34 cellular contexts compared by ENCODE assay signal in the genomic region with DNA sequence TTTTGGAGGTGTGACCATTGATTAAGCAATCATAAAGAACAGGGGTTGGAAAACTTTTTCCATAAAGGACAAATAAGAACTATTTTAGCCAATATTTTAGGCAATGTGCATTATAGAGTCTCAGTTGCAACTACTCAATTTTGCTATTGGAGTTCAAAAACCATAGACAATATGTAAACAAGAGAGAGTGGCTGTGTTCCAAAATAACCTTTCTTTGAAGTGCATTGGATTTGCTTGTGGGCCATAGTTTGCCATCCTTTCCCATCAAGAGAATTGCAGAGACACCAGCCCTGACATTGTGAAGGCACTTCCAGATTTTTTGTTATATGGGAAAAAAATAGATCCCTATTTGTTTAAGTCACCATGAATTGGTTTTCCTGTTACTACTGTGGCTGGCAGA.
"Had no signal": no experiment of that assay in that cellular context is flagged by ENCODE, and none has a peak within 500 bp of the region (broad histone marks: within the 10 kb centered on the region; RNA-seq: fewer than 3 reads in every experiment).

No MANE protein-coding gene starts in this region.

- H3K27ac ChIP-seq: adrenal gland, body of pancreas, brain microvascular endothelial cell, breast epithelium, VCaP had no signal

- H3K9me3 ChIP-seq: adrenal gland, body of pancreas, breast epithelium had no signal

- H3K4me3 ChIP-seq: adrenal gland, body of pancreas, breast epithelium had no signal

- FAIRE-seq: astrocyte, TTC549 had no signal

- H3K36me3 ChIP-seq: adrenal gland, brain microvascular endothelial cell, breast epithelium had no signal

- H3K4me1 ChIP-seq: adrenal gland, body of pancreas, breast epithelium had no signal

- H3K27me3 ChIP-seq: adrenal gland, body of pancreas, brain microvascular endothelial cell, breast epithelium had no signal

- DNase-seq: activated B cell treated with CpG ODN at 0.5 μM for 24 hours; activated CD4-positive, alpha-beta memory T cell treated with anti-CD3 and anti-CD28 coated beads for 36 hours; activated CD4-positive, alpha-beta T cell treated with anti-CD3 and anti-CD28 coated beads for 4 hours; activated CD4-positive, alpha-beta T cell treated with anti-CD3 and anti-CD28 coated beads, Interleukin-2, amount 10 ng/mL, durations not matched to agents 24 days and 14 days; activated CD4-positive, alpha-beta T cell treated with anti-CD3 and anti-CD28 coated beads, Interleukin-2, amount 50 U/mL, for 1 hour; activated CD4-positive, alpha-beta T cell treated with anti-CD3 and anti-CD28 coated beads, Interleukin-2, amount 50 U/mL, for 4 hours; activated CD4-positive, CD25-positive, alpha-beta regulatory T cell treated with anti-CD3 and anti-CD28 coated beads, Interleukin-2, amount 50 U/mL, for 72 hours; activated CD8-positive, alpha-beta memory T cell treated with anti-CD3 and anti-CD28 coated beads, Interleukin-2, amount 50 U/mL, for 4 hours; activated CD8-positive, alpha-beta T cell treated with anti-CD3 and anti-CD28 coated beads for 36 hours; activated effector memory CD4-positive, alpha-beta T cell treated with anti-CD3 and anti-CD28 coated beads, Interleukin-2, amount 50 U/mL, for 16 hours; activated gamma-delta T cell treated with Interleukin-2 at 50 U/mL for 16 hours; activated naive CD4-positive, alpha-beta T cell; activated naive CD4-positive, alpha-beta T cell treated with anti-CD3 and anti-CD28 coated beads for 36 hours; activated naive CD4-positive, alpha-beta T cell treated with anti-CD3 and anti-CD28 coated beads, Interleukin-2, amount 50 U/mL, for 16 hours; activated naive CD8-positive, alpha-beta T cell treated with anti-CD3 and anti-CD28 coated beads for 36 hours; activated T-cell treated with anti-CD3 and anti-CD28 coated beads for 4 hours; activated T-cell treated with anti-CD3 and anti-CD28 coated beads, Interleukin-2, amount 50 U/mL, for 1 hour; activated T-cell treated with anti-CD3 and anti-CD28 coated beads, Interleukin-2, amount 50 U/mL, for 4 hours; activated T-cell treated with anti-CD3 and anti-CD28 coated beads, Interleukin-2, amount 50 U/mL, for 72 hours; adrenal gland; amniotic stem cell; aorta; body of pancreas; brain microvascular endothelial cell; central memory CD4-positive, alpha-beta T cell; T-cell; T-helper 17 cell; T1000 had no signal

- ATAC-seq: activated CD8-positive, alpha-beta T cell treated with anti-CD3 and anti-CD28 coated beads for 36 hours; activated naive CD4-positive, alpha-beta T cell treated with anti-CD3 and anti-CD28 coated beads, Interleukin-2, amount 50 U/mL, for 72 hours; activated T-cell treated with anti-CD3 and anti-CD28 coated beads, Interleukin-2, amount 50 U/mL, for 4 hours; activated T-cell treated with anti-CD3 and anti-CD28 coated beads, Interleukin-2, amount 50 U/mL, for 72 hours; activated T-helper 17 cell treated with anti-CD3 and anti-CD28 coated beads, Interleukin-2, amount 50 U/mL, for 72 hours; body of pancreas; T-cell; T-helper 17 cell had no signal
